Comparison of ENCODE assay signal across 8 cellular contexts in the genomic region with DNA sequence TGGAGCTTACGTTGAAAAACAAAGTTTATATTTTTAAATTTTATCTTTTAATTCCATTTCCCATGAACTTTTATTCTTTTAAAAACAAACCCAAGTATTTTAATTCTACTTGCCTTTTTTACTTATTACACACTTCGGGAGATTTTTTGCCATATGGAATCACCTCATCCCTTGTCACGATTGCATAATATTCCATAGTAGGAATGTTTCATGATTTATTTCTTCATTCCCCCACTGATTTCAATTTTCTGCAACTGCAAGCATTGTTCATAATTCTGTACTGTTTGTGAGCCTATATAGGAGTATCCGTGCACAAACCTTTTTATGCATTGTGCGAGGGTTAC. TPM values are rescaled to one million over a fixed set of nuclear protein-coding genes. Genes with fewer than 3 reads are reported as not detected.
DNase-seq lines count a peak whose midpoint lies in the region; ATAC-seq and TF ChIP-seq lines count a peak whose summit lies in the region.

No MANE protein-coding gene starts in this region.

- intact Hi-C loops in Calu3 (cut with micrococcal nuclease; ENCODE audit: unreplicated experiment), result loop anchor here (1.0 kb wide), 1 partner anchor 29 kb away; no protein-coding TSS in a partner anchor
- intact Hi-C loops in esophagus muscularis mucosa (cut with DNase I), result no loop called here

- H3K14ac ChIP-seq in trophoblast cell (ENCODE audit: low read length), result no peak overlapping the region

- H3K9ac ChIP-seq in trophoblast cell (ENCODE audit: low read length), result no peak overlapping the region

- TF ChIP-seq CTCF in Calu3 (IDR thresholded peaks at IDR 0.05; ENCODE audit: unreplicated experiment) (no peak), RWPE2 (IDR thresholded peaks at IDR 0.05; ENCODE audit: poor library complexity, severe bottlenecking) (no peak), esophagus muscularis mucosa (IDR thresholded peaks at IDR 0.05) (no peak)

- no peak overlapping the region for H3K23ac ChIP-seq in trophoblast cell (ENCODE audit: low read length)

- no peak overlapping the region for H4K91ac ChIP-seq in trophoblast cell (ENCODE audit: low read depth, low read length)

- DNase-seq in Calu3 (no peak), RWPE2 (ENCODE audit: low spot score) (no peak), esophagus muscularis mucosa (ENCODE audit: extremely low spot score) (no peak), trophoblast cell (no peak), pons (ENCODE audit: low spot score) (no peak), NCI-H2029 (lab: John Stamatoyannopoulos, UW) (no peak)
- DNase-seq in stimulated activated CD4-positive, alpha-beta T cell treated with anti-CD3 and anti-CD28 coated beads, Interleukin-4, amount 100 ng/mL, for 1 hour, result no peak

- H2BK12ac ChIP-seq in trophoblast cell (ENCODE audit: low read length), result no peak overlapping the region

- no peak for ATAC-seq in RWPE2 (ENCODE audit: low read depth)
- ATAC-seq in HG03521 (IDR thresholded peaks at IDR 0.05; ENCODE audit: unreplicated experiment), result no peak

- no peak overlapping the region for H2AK5ac ChIP-seq in trophoblast cell (ENCODE audit: low read length)

- no peak overlapping the region for H3K4ac ChIP-seq in trophoblast cell (ENCODE audit: low read depth, low read length)

- H3K79me2 ChIP-seq in trophoblast cell (ENCODE audit: control insufficient read depth, insufficient read depth, low read length, poor library complexity), result peaks cover 7% of the 10 kb centered on the region

- H3K36me3 Mint-ChIP-seq in Calu3 (ENCODE audit: insufficient read depth, unreplicated experiment), result peaks cover 33% of the 10 kb centered on the region

- H3K9me3 ChIP-seq in RWPE2 (ENCODE audit: severe bottlenecking) (no peaks in the 10 kb centered on the region), esophagus muscularis mucosa (no peaks in the 10 kb centered on the region), trophoblast cell (ENCODE audit: insufficient read depth, low read depth, low read length) (no peaks in the 10 kb centered on the region)

- H3K4me1 Mint-ChIP-seq in Calu3 (ENCODE audit: low read depth, unreplicated experiment), result peaks cover 26% of the 10 kb centered on the region

- no peak overlapping the region for H2BK120ac ChIP-seq in trophoblast cell (ENCODE audit: insufficient read depth, low read length, poor library complexity)

- peak overlapping the region; percentile 98 for H3K4me3 Mint-ChIP-seq in Calu3 (ENCODE audit: low read depth, unreplicated experiment)

- H3K27ac Mint-ChIP-seq in Calu3 (ENCODE audit: unreplicated experiment), result peak overlapping the region; percentile 97

- H3K4me2 ChIP-seq in trophoblast cell (ENCODE audit: low read length), result peak overlapping the region; percentile 74

- H3K4me3 ChIP-seq in RWPE2 (ENCODE audit: severe bottlenecking) (peak overlapping the region; percentile 54), esophagus muscularis mucosa (peak overlapping the region; percentile 76 to 99 (median 94)), trophoblast cell (ENCODE audit: low read depth, low read length) (peak overlapping the region; percentile 57)

- no peak overlapping the region for H4K12ac ChIP-seq in trophoblast cell (ENCODE audit: low read depth, low read length)

- no peak overlapping the region for H3K18ac ChIP-seq in trophoblast cell (ENCODE audit: low read length)

- H2AFZ ChIP-seq in trophoblast cell (ENCODE audit: insufficient read depth, low read length, poor library complexity), result peak overlapping the region; percentile 30

- H3K4me1 ChIP-seq in RWPE2 (ENCODE audit: insufficient read depth, poor library complexity, severe bottlenecking) (peaks cover 21% of the 10 kb centered on the region), esophagus muscularis mucosa (peaks cover 22 to 36% (median 32%) of the 10 kb centered on the region in 4 donors), trophoblast cell (ENCODE audit: control insufficient read depth in 1 of 2, insufficient read depth in 2 of 2, low read length in 2 of 2) (no peaks in the 10 kb centered on the region)

- TF ChIP-seq EP300 in esophagus muscularis mucosa (IDR thresholded peaks at IDR 0.05), result no peak

- no peak overlapping the region for H4K8ac ChIP-seq in trophoblast cell (ENCODE audit: low read depth, low read length)

- CTCF ChIA-PET in Calu3 (lab: Charles Lee), result no interaction called here

- no peak for TF ChIP-seq POLR2A in esophagus muscularis mucosa (IDR thresholded peaks at IDR 0.05; ENCODE audit: low read depth)

- 46% methylated on average over 5 of the region's 5 CpGs for WGBS in esophagus muscularis mucosa
- no CpG with 5 or more reads among the region's 5 CpGs for WGBS in trophoblast cell (ENCODE audit: extremely low coverage, insufficient coverage, insufficient read length)

- H3K27me3 ChIP-seq in RWPE2 (ENCODE audit: insufficient read depth, poor library complexity, severe bottlenecking) (no peaks in the 10 kb centered on the region), esophagus muscularis mucosa (no peaks in the 10 kb centered on the region), trophoblast cell (ENCODE audit: insufficient read depth, low read length) (no peaks in the 10 kb centered on the region)

- H3K36me3 ChIP-seq in RWPE2 (ENCODE audit: low read depth) (peaks cover 14% of the 10 kb centered on the region), esophagus muscularis mucosa (no peaks in the 10 kb centered on the region), trophoblast cell (ENCODE audit: control insufficient read depth in 1 of 2, insufficient read depth in 2 of 2, low read length in 2 of 2) (no peaks in the 10 kb centered on the region)

- H3K27me3 Mint-ChIP-seq in Calu3 (ENCODE audit: unreplicated experiment), result peaks cover 11% of the 10 kb centered on the region

- H3K27ac ChIP-seq in RWPE2 (ENCODE audit: poor library complexity, severe bottlenecking) (peak overlapping the region; percentile 63), esophagus muscularis mucosa (replicated peaks in 1 of 4) (peak overlapping the region; percentile 92 to 100 (median 98)), trophoblast cell (ENCODE audit: low read depth, low read length) (no peak overlapping the region)

- peaks cover 7% of the 10 kb centered on the region for H3K79me1 ChIP-seq in trophoblast cell (ENCODE audit: low read length)

- TSS peak; percentile 53 for BruUV-seq in Calu3 (replicated peaks; lab: Mats Ljungman, UMichigan)

- no peak overlapping the region for H2BK5ac ChIP-seq in trophoblast cell (ENCODE audit: low read depth, low read length, poor library complexity)

- H3K9me3 Mint-ChIP-seq in Calu3 (ENCODE audit: low read depth, unreplicated experiment), result peaks cover 2% of the 10 kb centered on the region

RNA-seq across cellular contexts. Expression of a gene that starts 0.6 kb away (rescaled TPM):
- total RNA-seq in Calu3 (2022), result 107 and 114 TPM in 2 replicates
- 10 to 100 TPM; 42.8 to 56.9 (median 53.8) TPM for total RNA-seq in esophagus muscularis mucosa
- 30.9 and 31.9 TPM in 2 replicates for polyA plus RNA-seq in trophoblast cell (2013)
